In genomic region chr12:802242-802995, GRCh38 we compare ENCODE assay signal across 12 cellular contexts. TPM values are rescaled to one million over a fixed set of nuclear protein-coding genes. Genes with fewer than 3 reads are reported as not detected.
DNase-seq lines count a peak whose midpoint lies in the region; ATAC-seq, FAIRE-seq and TF ChIP-seq lines count a peak whose summit lies in the region.
"Had no signal": no experiment of that assay in that cellular context is flagged by ENCODE, and none has a peak within 500 bp of the region (broad histone marks: within the 10 kb centered on the region; RNA-seq: fewer than 3 reads in every experiment).

No MANE protein-coding gene starts in this region.

- H3K4me1 Mint-ChIP-seq in CD4-positive, CD25-positive, alpha-beta regulatory T cell = peaks cover 47 to 83% (median 60%) of the 10 kb centered on the region in 4 donors
- peaks cover 74% of the 10 kb centered on the region for H3K4me1 Mint-ChIP-seq in activated naive CD8-positive, alpha-beta T cell treated with anti-CD3 and anti-CD28 coated beads, Interleukin-2, amount 50 U/mL, for 24 hours
- peaks cover 47 to 87% (median 78%) of the 10 kb centered on the region in 7 donors for H3K4me1 Mint-ChIP-seq in naive thymus-derived CD4-positive, alpha-beta T cell

- no peak for ATAC-seq in CD4-positive, CD25-positive, alpha-beta regulatory T cell (ENCODE audit: low read depth in 2 of 2)
- ATAC-seq in activated naive CD8-positive, alpha-beta T cell treated with anti-CD3 and anti-CD28 coated beads, Interleukin-2, amount 50 U/mL, for 24 hours = peak; percentile 57
- ATAC-seq in naive thymus-derived CD4-positive, alpha-beta T cell = no peak
- no peak for ATAC-seq in GM21390 (IDR thresholded peaks at IDR 0.05; ENCODE audit: unreplicated experiment)

- H3K4me1 ChIP-seq in CD4-positive, CD25-positive, alpha-beta regulatory T cell (ENCODE audit: control insufficient read depth, insufficient read depth, low read length, poor library complexity, severe bottlenecking) = peaks cover 62% of the 10 kb centered on the region
- peaks cover 33 to 40% of the 10 kb centered on the region in 2 donors for H3K4me1 ChIP-seq in naive thymus-derived CD4-positive, alpha-beta T cell (ENCODE audit: control insufficient read depth in 2 of 2, insufficient read depth in 2 of 2, low read length in 2 of 2)

- no peaks in the 10 kb centered on the region for H3K27me3 ChIP-seq in CD4-positive, CD25-positive, alpha-beta regulatory T cell (ENCODE audit: control insufficient read depth, insufficient read depth, low read length)
- no peaks in the 10 kb centered on the region for H3K27me3 ChIP-seq in naive thymus-derived CD4-positive, alpha-beta T cell (ENCODE audit: control insufficient read depth in 2 of 2, insufficient read depth in 2 of 2, low read length in 2 of 2)

- POLR2A ChIA-PET in naive thymus-derived CD4-positive, alpha-beta T cell (lab: Charles Lee) = no interaction called here

- H3K36me3 Mint-ChIP-seq in CD4-positive, CD25-positive, alpha-beta regulatory T cell = no peaks in the 10 kb centered on the region
- peaks cover 4% of the 10 kb centered on the region for H3K36me3 Mint-ChIP-seq in activated naive CD8-positive, alpha-beta T cell treated with anti-CD3 and anti-CD28 coated beads, Interleukin-2, amount 50 U/mL, for 24 hours (ENCODE audit: low read depth)
- H3K36me3 Mint-ChIP-seq in naive thymus-derived CD4-positive, alpha-beta T cell = peaks cover 0 to 4% (median 0%) of the 10 kb centered on the region in 5 donors

- DNase-seq in CD4-positive, CD25-positive, alpha-beta regulatory T cell = no peak
- no peak for DNase-seq in GM12892 (ENCODE audit: insufficient read length)
- no peak for DNase-seq in activated naive CD8-positive, alpha-beta T cell treated with anti-CD3 and anti-CD28 coated beads, Interleukin-2, amount 50 U/mL, for 24 hours
- DNase-seq in naive thymus-derived CD4-positive, alpha-beta T cell = no peak
- DNase-seq in anterior cingulate cortex (lab: John Stamatoyannopoulos, UW) = no peak
- DNase-seq in NK-92 (lab: John Stamatoyannopoulos, UW; ENCODE audit: unreplicated experiment) = no peak
- DNase-seq: amniotic stem cell, GF-D8, NCI-H510A treated with DMSO at 0.1 percent for 48 hours, T1000 had no signal

- H3K9me3 ChIP-seq in CD4-positive, CD25-positive, alpha-beta regulatory T cell (ENCODE audit: control insufficient read depth in 2 of 2, low read length in 2 of 2) = no peaks in the 10 kb centered on the region
- no peaks in the 10 kb centered on the region for H3K9me3 ChIP-seq in naive thymus-derived CD4-positive, alpha-beta T cell (ENCODE audit: control insufficient read depth in 2 of 3, low read length in 3 of 3)

- peaks cover 0 to 3% (median 0%) of the 10 kb centered on the region in 7 donors for H3K9me3 Mint-ChIP-seq in CD4-positive, CD25-positive, alpha-beta regulatory T cell
- H3K9me3 Mint-ChIP-seq in activated naive CD8-positive, alpha-beta T cell treated with anti-CD3 and anti-CD28 coated beads, Interleukin-2, amount 50 U/mL, for 24 hours = no peaks in the 10 kb centered on the region
- no peaks in the 10 kb centered on the region for H3K9me3 Mint-ChIP-seq in naive thymus-derived CD4-positive, alpha-beta T cell

- intact Hi-C loops in naive thymus-derived CD4-positive, alpha-beta T cell (cut with micrococcal nuclease) = no loop called here

- TF ChIP-seq POLR2A in GM12892 (IDR thresholded peaks at IDR 0.05; ENCODE audit: low read depth, low read length) = no peak

- peak; percentile 9 for FAIRE-seq in GM12892 (lab: Jason Lieb, UNC)
- FAIRE-seq: frontal cortex had no signal

- H3K36me3 ChIP-seq in CD4-positive, CD25-positive, alpha-beta regulatory T cell (ENCODE audit: control insufficient read depth, insufficient read depth, low read length) = no peaks in the 10 kb centered on the region
- no peaks in the 10 kb centered on the region for H3K36me3 ChIP-seq in naive thymus-derived CD4-positive, alpha-beta T cell (ENCODE audit: control insufficient read depth in 2 of 3, insufficient read depth in 3 of 3, low read length in 3 of 3)

- CTCF ChIA-PET in naive thymus-derived CD4-positive, alpha-beta T cell (lab: Charles Lee) = no interaction called here

- peak overlapping the region; percentile 42 for H3K27ac ChIP-seq in CD4-positive, CD25-positive, alpha-beta regulatory T cell (ENCODE audit: insufficient read depth, low read length, poor library complexity, severe bottlenecking)
- H3K27ac ChIP-seq in naive thymus-derived CD4-positive, alpha-beta T cell (ENCODE audit: low read depth, low read length) = no peak overlapping the region

- peak overlapping the region; percentile 26 to 84 (median 48) for H3K4me3 Mint-ChIP-seq in CD4-positive, CD25-positive, alpha-beta regulatory T cell
- H3K4me3 Mint-ChIP-seq in activated naive CD8-positive, alpha-beta T cell treated with anti-CD3 and anti-CD28 coated beads, Interleukin-2, amount 50 U/mL, for 24 hours = no peak overlapping the region
- peak overlapping the region in 6 of 10 donors; percentile 9 to 48 (median 20) for H3K4me3 Mint-ChIP-seq in naive thymus-derived CD4-positive, alpha-beta T cell

- H3K4me3 ChIP-seq in CD4-positive, CD25-positive, alpha-beta regulatory T cell (ENCODE audit: low read depth, low read length) = peak overlapping the region; percentile 23
- H3K4me3 ChIP-seq in naive thymus-derived CD4-positive, alpha-beta T cell (ENCODE audit: low read length) = no peak overlapping the region

- H3K27ac Mint-ChIP-seq in CD4-positive, CD25-positive, alpha-beta regulatory T cell = peak overlapping the region in 1 of 3 donors; percentile 59
- peak overlapping the region; percentile 49 for H3K27ac Mint-ChIP-seq in activated naive CD8-positive, alpha-beta T cell treated with anti-CD3 and anti-CD28 coated beads, Interleukin-2, amount 50 U/mL, for 24 hours
- peak overlapping the region in 7 of 9 donors; percentile 20 to 75 (median 68) for H3K27ac Mint-ChIP-seq in naive thymus-derived CD4-positive, alpha-beta T cell

- H3K27me3 Mint-ChIP-seq in CD4-positive, CD25-positive, alpha-beta regulatory T cell = no peaks in the 10 kb centered on the region
- H3K27me3 Mint-ChIP-seq in activated naive CD8-positive, alpha-beta T cell treated with anti-CD3 and anti-CD28 coated beads, Interleukin-2, amount 50 U/mL, for 24 hours = no peaks in the 10 kb centered on the region
- H3K27me3 Mint-ChIP-seq in naive thymus-derived CD4-positive, alpha-beta T cell = no peaks in the 10 kb centered on the region

RNA-seq across cellular contexts. Expression of gene WNK1, which starts 50.0 kb away (rescaled TPM):
- 360 TPM for total RNA-seq in CD4-positive, CD25-positive, alpha-beta regulatory T cell
- 10 to 100 TPM; 22.1 to 34.6 (median 28.1) TPM for polyA plus RNA-seq in CD4-positive, CD25-positive, alpha-beta regulatory T cell
- 83.8 TPM for polyA plus RNA-seq in GM12892 (2012; ENCODE audit: missing spikeins)
- 100 to 1,000 TPM; 147 to 200 (median 169) TPM for total RNA-seq in naive thymus-derived CD4-positive, alpha-beta T cell
- polyA plus RNA-seq in naive thymus-derived CD4-positive, alpha-beta T cell = 10 to 100 TPM; 22.9 to 44.0 TPM
